In the genomic region with DNA sequence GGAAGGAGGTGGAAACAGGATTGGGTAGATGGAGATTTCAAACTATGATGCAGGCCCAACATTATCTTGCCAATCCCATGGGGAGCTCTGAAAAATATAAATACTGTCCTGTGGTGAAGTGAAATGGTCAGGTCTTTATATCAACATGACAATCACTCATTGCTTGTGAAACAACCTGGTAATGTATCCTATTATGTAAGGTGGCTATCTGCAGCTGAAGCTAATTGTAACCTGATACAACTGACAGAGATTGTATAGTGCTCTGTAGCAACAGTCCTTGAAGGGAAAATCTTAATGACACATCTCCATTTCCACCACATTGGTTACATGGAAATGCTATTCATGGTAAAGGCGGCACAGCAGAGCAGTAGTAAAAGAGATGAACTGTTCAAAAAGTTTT, we compare ENCODE assay signal across 14 cellular contexts. TPM values are rescaled to one million over a fixed set of nuclear protein-coding genes. Genes with fewer than 3 reads are reported as not detected.
DNase-seq lines count a peak whose midpoint lies in the region; ATAC-seq and TF ChIP-seq lines count a peak whose summit lies in the region.
"Had no signal": no experiment of that assay in that cellular context is flagged by ENCODE, and none has a peak within 500 bp of the region (broad histone marks: within the 10 kb centered on the region; RNA-seq: fewer than 3 reads in every experiment).

No MANE protein-coding gene starts in this region.

- no peaks in the 10 kb centered on the region for H3K79me1 ChIP-seq in H9 (ENCODE audit: insufficient read depth, low read depth, low read length, poor library complexity, severe bottlenecking)

- H3K4me1 ChIP-seq in H9 (ENCODE audit: insufficient read depth, low read length) = peaks cover 5% of the 10 kb centered on the region; the same call in 1 of the 2 replicates
- peaks cover 23% of the 10 kb centered on the region for H3K4me1 ChIP-seq in iPS-18a (ENCODE audit: control insufficient read depth, low read depth, low read length)

- H3K4me3 ChIP-seq in iPS-18a (ENCODE audit: low read length) = peak overlapping the region; percentile 3
- H3K4me3 ChIP-seq: cardiac muscle cell had no signal

- H4K8ac ChIP-seq in H9 (replicated peaks; ENCODE audit: insufficient read length, low read depth, low read length) = no peak overlapping the region

- H3K36me3 Mint-ChIP-seq in H9 (ENCODE audit: insufficient read depth in 1 of 3, low read depth in 3 of 3) = peaks cover 0 to 4% (median 0%) of the 10 kb centered on the region in 3 experiments; a peak in 2 of 7 replicates
- H3K36me3 Mint-ChIP-seq: naive thymus-derived CD8-positive, alpha-beta T cell had no signal

- H3K9me3 Mint-ChIP-seq in H9 = peaks cover 0 to 3% of the 10 kb centered on the region in 2 experiments; a peak in 1 of 5 replicates
- H3K9me3 Mint-ChIP-seq: activated B cell treated with CpG ODN at 0.5 μM for 24 hours; naive thymus-derived CD8-positive, alpha-beta T cell had no signal

- WGBS in H9 (ENCODE audit: extremely low coverage, insufficient read length, low lambda C conversion rate) = no CpG with 5 or more reads among the region's 1 CpG

- no peak overlapping the region for H2BK15ac ChIP-seq in H9 (ENCODE audit: low read depth, low read length)

- no peak overlapping the region for H2AFZ ChIP-seq in H9 (ENCODE audit: low read length)

- no peak overlapping the region for H3T11ph ChIP-seq in H9 (ENCODE audit: low read length)

- no peak overlapping the region for H4K91ac ChIP-seq in H9 (ENCODE audit: insufficient read length, low read depth, low read length)

- DNase-seq in H9 = no peak
- peak; percentile 79 for DNase-seq in NCI-H1436 treated with DMSO at 0.1 percent for 48 hours (lab: John Stamatoyannopoulos, UW)
- peak; percentile 85 for DNase-seq in NCI-H748 (lab: John Stamatoyannopoulos, UW; ENCODE audit: unreplicated experiment)
- no peak for DNase-seq in NCI-H524 treated with DMSO at 0.1 percent for 48 hours (lab: John Stamatoyannopoulos, UW)
- DNase-seq: activated B cell treated with CpG ODN at 0.5 μM for 24 hours; GF-D8; naive thymus-derived CD8-positive, alpha-beta T cell; NCI-H1694; T-helper 2 cell had no signal

- no peaks in the 10 kb centered on the region for H3K36me3 ChIP-seq in iPS-18a (ENCODE audit: control insufficient read depth, low read depth, low read length)
- H3K36me3 ChIP-seq: cardiac muscle cell had no signal

- no peak overlapping the region for H2AK5ac ChIP-seq in H9 (ENCODE audit: insufficient read length, low read length)

- no peak overlapping the region for H2BK20ac ChIP-seq in H9 (ENCODE audit: low read depth, low read length, poor library complexity, severe bottlenecking)

- no peak overlapping the region for H3K14ac ChIP-seq in H9 (ENCODE audit: insufficient read depth, low read length)

- H3K27ac ChIP-seq in H9 (ENCODE audit: insufficient read length, low read depth, low read length) (no peak overlapping the region), iPS-18a (ENCODE audit: low read length) (no peak overlapping the region)
- H3K27ac ChIP-seq: cardiac muscle cell had no signal

- H3K27me3 Mint-ChIP-seq in H9 (ENCODE audit: low read depth) = no peaks in the 10 kb centered on the region
- H3K27me3 Mint-ChIP-seq: progenitor cell of endocrine pancreas had no signal

- H4K20me1 ChIP-seq in H9 (ENCODE audit: control insufficient read depth, insufficient read depth, insufficient read length) = no peaks in the 10 kb centered on the region

- H3K4ac ChIP-seq in H9 (ENCODE audit: low read depth, low read length) = no peak overlapping the region

- H3K4me2 ChIP-seq in H9 (ENCODE audit: insufficient read depth, insufficient read length, low read length) = peak overlapping the region; percentile 33

- ATAC-seq in HG02763 (IDR thresholded peaks at IDR 0.05; ENCODE audit: unreplicated experiment) (no peak), GM21390 (IDR thresholded peaks at IDR 0.05; ENCODE audit: unreplicated experiment) (no peak)
- ATAC-seq: naive thymus-derived CD8-positive, alpha-beta T cell had no signal

- no peaks in the 10 kb centered on the region for H3K23me2 ChIP-seq in H9 (ENCODE audit: insufficient read length, low read depth, low read length, poor library complexity, severe bottlenecking)

- H4K5ac ChIP-seq in H9 (ENCODE audit: insufficient read length, low read depth, low read length) = no peak overlapping the region

- no peak overlapping the region for H2BK120ac ChIP-seq in H9 (ENCODE audit: low read depth, low read length, poor library complexity, severe bottlenecking)

- peak overlapping the region in 1 of 3 experiments; percentile 59; a peak in 3 of 7 replicates for H3K27ac Mint-ChIP-seq in H9
- H3K27ac Mint-ChIP-seq: activated B cell treated with CpG ODN at 0.5 μM for 24 hours; naive thymus-derived CD8-positive, alpha-beta T cell; progenitor cell of endocrine pancreas had no signal

- peaks cover 37 to 45% of the 10 kb centered on the region in 2 experiments for H3K4me1 Mint-ChIP-seq in H9
- H3K4me1 Mint-ChIP-seq: activated B cell treated with CpG ODN at 0.5 μM for 24 hours; naive thymus-derived CD8-positive, alpha-beta T cell had no signal

- H3K9me3 ChIP-seq in H9 (ENCODE audit: control insufficient read depth, low read depth, low read length) (no peaks in the 10 kb centered on the region), iPS-18a (ENCODE audit: control insufficient read depth, low read depth, low read length) (no peaks in the 10 kb centered on the region)

- no peak overlapping the region for H3K18ac ChIP-seq in H9 (ENCODE audit: insufficient read length, low read depth, low read length)

- H3K23ac ChIP-seq in H9 (ENCODE audit: insufficient read length, low read depth, low read length) = no peak overlapping the region

- H3K9ac ChIP-seq in H9 (ENCODE audit: extremely low read depth, insufficient read length, low read length) (no peak overlapping the region), iPS-18a (ENCODE audit: low read length) (no peak overlapping the region)

- no peak overlapping the region for H3K56ac ChIP-seq in H9 (ENCODE audit: insufficient read length, low read depth, low read length)

- H3K4me3 Mint-ChIP-seq in H9 = 0 out of 5 replicates have a peak overlapping the region, but pooled peaks of 1 of the 2 experiments have one; percentile 3
- H3K4me3 Mint-ChIP-seq: activated B cell treated with CpG ODN at 0.5 μM for 24 hours; naive thymus-derived CD8-positive, alpha-beta T cell had no signal

- H2BK12ac ChIP-seq in H9 (ENCODE audit: insufficient read length, low read depth, low read length) = no peak overlapping the region

- no peak for TF ChIP-seq CTCF in H9 (conservative IDR thresholded peaks at IDR 0.05)

- no peak overlapping the region for H2BK5ac ChIP-seq in H9 (ENCODE audit: insufficient read length, low read length)

- H3K27me3 ChIP-seq in H9 (ENCODE audit: insufficient read depth, low read length) (no peaks in the 10 kb centered on the region), iPS-18a (ENCODE audit: control insufficient read depth, insufficient read depth, low read length) (no peaks in the 10 kb centered on the region)
- H3K27me3 ChIP-seq: cardiac muscle cell had no signal

- no peaks in the 10 kb centered on the region for H3K79me2 ChIP-seq in H9 (ENCODE audit: insufficient read depth, low read length)

RNA-seq across cellular contexts. Expression of gene CHORDC1, which starts 20.7 kb away (rescaled TPM):
- 76.6 and 77.7 TPM in 2 replicates for total RNA-seq in H9 (2021)

Comparison
In these comparisons a context has a peak if more than half of its experiments do, and no peak if none do; other contexts are left out.
1. DNase-seq: peak in NCI-H1436 treated with DMSO at 0.1 percent for 48 hours (single experiment) and NCI-H748 (single experiment); none in H9 (single experiment) and NCI-H524 treated with DMSO at 0.1 percent for 48 hours (single experiment).